ENCODE assay signal across 1 cellular context in the genomic region with DNA sequence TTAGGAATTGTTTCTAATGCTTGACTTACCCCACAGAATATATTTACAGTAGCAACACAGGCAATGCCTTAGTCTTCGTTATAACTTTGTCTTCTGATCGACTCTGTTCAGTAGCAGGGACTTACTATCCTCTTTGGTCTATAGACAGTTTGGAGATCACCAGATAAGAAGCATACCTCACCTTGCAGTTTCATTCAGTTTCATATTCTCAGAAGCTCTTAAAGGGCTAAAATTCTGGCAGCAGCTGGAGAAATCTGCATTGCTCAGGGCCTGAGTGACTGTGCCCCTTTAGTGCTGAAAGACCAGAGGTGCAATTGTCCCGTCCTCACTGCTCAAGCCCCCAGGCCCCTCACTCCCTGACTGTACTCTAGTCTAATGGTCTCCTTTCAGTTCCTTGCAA.
TF ChIP-seq lines count a peak whose summit lies in the region.

No MANE protein-coding gene starts in this region.

TF ChIP-seq in WTC11, 78 proteins besides CTCF, POLR2A, EP300 and RAD21 (continued from another document):
- TF ChIP-seq ZNF219 (CRISPR knock-in tag; IDR thresholded peaks at IDR 0.05; ENCODE audit: borderline replicate concordance) (no peak), ATF3 (CRISPR knock-in tag; conservative IDR thresholded peaks at IDR 0.05) (no peak)
